13 cellular contexts compared by ENCODE assay signal in the genomic region with DNA sequence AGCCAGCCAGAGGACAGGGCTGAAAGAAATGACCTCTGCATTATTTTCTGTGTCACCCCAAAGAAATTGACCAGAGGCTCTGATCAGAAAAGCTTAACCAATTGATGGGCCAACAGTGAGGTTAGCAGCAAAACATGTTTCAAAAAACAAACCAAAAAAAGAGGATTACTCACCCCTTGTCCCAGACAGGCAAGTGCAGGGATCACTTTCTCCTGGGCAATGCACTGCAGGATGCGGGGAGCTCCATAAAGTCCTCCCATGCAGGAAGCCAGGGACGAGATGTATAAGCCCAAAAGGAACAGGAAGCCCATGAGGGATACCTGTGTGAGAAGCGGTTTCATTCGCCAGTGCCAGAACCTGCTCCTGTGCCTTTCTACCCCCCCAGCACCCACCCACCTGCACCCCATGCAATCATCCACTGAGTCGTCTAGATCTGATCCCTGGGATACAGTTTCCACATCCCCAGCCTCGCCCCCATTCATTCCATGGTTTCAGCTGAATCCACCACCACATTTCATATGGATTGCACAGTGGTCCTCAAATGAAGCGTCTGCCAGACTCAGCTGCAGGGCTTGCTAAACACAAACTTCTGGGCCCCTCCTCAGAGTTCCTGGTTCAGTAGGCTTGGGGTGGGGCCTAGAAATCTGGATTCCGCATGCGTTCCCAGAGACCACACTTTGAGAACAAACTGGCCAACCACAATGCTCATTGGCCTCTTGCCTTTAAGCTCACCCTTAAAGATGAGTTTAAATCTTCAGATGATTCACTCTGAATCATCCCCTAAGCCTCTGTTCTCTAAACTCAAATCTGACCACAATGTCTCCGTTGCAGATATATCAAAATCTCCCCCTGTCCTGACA. TPM values are rescaled to one million over a fixed set of nuclear protein-coding genes. Genes with fewer than 3 reads are reported as not detected.
DNase-seq lines count a peak whose midpoint lies in the region; ATAC-seq, FAIRE-seq and TF ChIP-seq lines count a peak whose summit lies in the region.
"Had no signal": no experiment of that assay in that cellular context is flagged by ENCODE, and none has a peak within 500 bp of the region (broad histone marks: within the 10 kb centered on the region; RNA-seq: fewer than 3 reads in every experiment).

No MANE protein-coding gene starts in this region.

- H3K27me3 ChIP-seq in GM23248 (replicated peaks; ENCODE audit: insufficient read depth) = no peaks in the 10 kb centered on the region
- no peaks in the 10 kb centered on the region for H3K27me3 ChIP-seq in suprapubic skin
- H3K27me3 ChIP-seq: heart left ventricle had no signal

- H3K9ac ChIP-seq in GM23248 = 0 out of 2 replicates have a peak overlapping the region, but pooled peaks have one; percentile 26

- no peak overlapping the region for H3K27ac Mint-ChIP-seq in progenitor cell of endocrine pancreas
- H3K27ac Mint-ChIP-seq in activated naive CD4-positive, alpha-beta T cell treated with anti-CD3 and anti-CD28 coated beads for 36 hours = no peak overlapping the region

- peaks cover 34% of the 10 kb centered on the region for H3F3A ChIP-seq in GM23248 (ENCODE audit: insufficient read depth)

- peaks cover 33% of the 10 kb centered on the region for H3K4me1 ChIP-seq in A549
- H3K4me1 ChIP-seq in GM23248 (ENCODE audit: insufficient read depth) = peaks cover 55% of the 10 kb centered on the region
- H3K4me1 ChIP-seq in suprapubic skin = peaks cover 6% of the 10 kb centered on the region

- no peak overlapping the region for H2AFZ ChIP-seq in GM23248

- no peaks in the 10 kb centered on the region; the same call in 2 of the 3 replicates for H3K9me3 ChIP-seq in A549
- no peaks in the 10 kb centered on the region for H3K9me3 ChIP-seq in GM23248 (ENCODE audit: low read depth)
- no peaks in the 10 kb centered on the region for H3K9me3 ChIP-seq in suprapubic skin

- no peaks in the 10 kb centered on the region for H3K36me3 ChIP-seq in GM23248 (ENCODE audit: low read depth)
- no peaks in the 10 kb centered on the region for H3K36me3 ChIP-seq in suprapubic skin
- H3K36me3 ChIP-seq: heart left ventricle, thoracic aorta had no signal

- TF ChIP-seq EP300 in A549 (IDR thresholded peaks at IDR 0.05) = no peak
- TF ChIP-seq EP300 in suprapubic skin (IDR thresholded peaks at IDR 0.05) = no peak

- no peak overlapping the region for H3K4me3 Mint-ChIP-seq in progenitor cell of endocrine pancreas (ENCODE audit: low read depth)
- H3K4me3 Mint-ChIP-seq in activated naive CD4-positive, alpha-beta T cell treated with anti-CD3 and anti-CD28 coated beads for 36 hours = no peak overlapping the region

- WGBS in A549 (ENCODE audit: missing lambda C conversion rate) = 73% methylated on average over 10 of the region's 10 CpGs
- 45 to 46% methylated on average over 10 of the region's 10 CpGs for WGBS in GM23248 (ENCODE audit: low coverage in 1 of 2, low lambda C conversion rate in 2 of 2, missing lambda C conversion rate in 2 of 2), 2 experiments
- WGBS in suprapubic skin = 89% methylated on average over 10 of the region's 10 CpGs

- H3K36me3 Mint-ChIP-seq in progenitor cell of endocrine pancreas (ENCODE audit: insufficient read depth) = peaks cover under 1% of the 10 kb centered on the region
- no peaks in the 10 kb centered on the region for H3K36me3 Mint-ChIP-seq in activated naive CD4-positive, alpha-beta T cell treated with anti-CD3 and anti-CD28 coated beads for 36 hours (ENCODE audit: low read depth)

- H3K4me2 ChIP-seq in A549 (peak overlapping the region; percentile 58), GM23248 (ENCODE audit: unreplicated experiment) (peak overlapping the region; percentile 50)

- H3K27ac ChIP-seq in A549 (peak overlapping the region; percentile 81 to 89; a peak in 5 of 6 replicates), GM23248 (peak overlapping the region; percentile 74), suprapubic skin (no peak overlapping the region)
- H3K27ac ChIP-seq: heart left ventricle, thoracic aorta had no signal

- CTCF ChIA-PET in A549 (lab: Yijun Ruan, JAX) = interaction anchor here (0.7 to 1.4 kb wide), 3 partner anchors 19 to 40 kb away, joined by 3 to 5 read pairs (median 3); no protein-coding TSS in a partner anchor
- CTCF ChIA-PET in activated naive CD4-positive, alpha-beta T cell treated with anti-CD3 and anti-CD28 coated beads for 36 hours (lab: Charles Lee) = interaction anchor here (0.6 to 1.2 kb wide), 2 partner anchors 9 to 103 kb away, joined by 3 to 4 read pairs; no protein-coding TSS in a partner anchor

- FAIRE-seq in A549 (lab: Jason Lieb, UNC) = no peak
- FAIRE-seq: D721Med, H1 had no signal

- H3K9me2 ChIP-seq in GM23248 (ENCODE audit: insufficient read depth) = no peaks in the 10 kb centered on the region

- H3K4me3 ChIP-seq in A549 (no peak overlapping the region), GM23248 (no peak overlapping the region), fibroblast of pulmonary artery (replicated peaks; ENCODE audit: low read depth, low read length) (peak overlapping the region; percentile 20), suprapubic skin (no peak overlapping the region)
- H3K4me3 ChIP-seq: heart left ventricle, thoracic aorta had no signal

- POLR2A ChIA-PET in A549 (lab: Yijun Ruan, JAX) = interaction anchor here (1.2 kb wide), 1 partner anchor 47 kb away, joined by 6 read pairs; no protein-coding TSS in a partner anchor

- in situ Hi-C loops in GM23248 (cut with MboI) = no loop called here

- TF ChIP-seq POLR2A in A549 (IDR thresholded peaks at IDR 0.05; ENCODE audit: low read length) (no peak), suprapubic skin (IDR thresholded peaks at IDR 0.05) (no peak)

- H3K79me2 ChIP-seq in GM23248 (ENCODE audit: insufficient read depth) = no peaks in the 10 kb centered on the region

- no peaks in the 10 kb centered on the region for H3K27me3 Mint-ChIP-seq in progenitor cell of endocrine pancreas
- H3K27me3 Mint-ChIP-seq in activated naive CD4-positive, alpha-beta T cell treated with anti-CD3 and anti-CD28 coated beads for 36 hours (ENCODE audit: low read depth) = peaks cover 8% of the 10 kb centered on the region

- no peaks in the 10 kb centered on the region for H3K4me1 Mint-ChIP-seq in progenitor cell of endocrine pancreas (ENCODE audit: low read depth)
- H3K4me1 Mint-ChIP-seq in activated naive CD4-positive, alpha-beta T cell treated with anti-CD3 and anti-CD28 coated beads for 36 hours (ENCODE audit: low read depth) = peaks cover 32% of the 10 kb centered on the region

- no peak for TF ChIP-seq CTCF in A549 (IDR thresholded peaks at IDR 0.05)
- TF ChIP-seq CTCF in fibroblast of pulmonary artery (IDR thresholded peaks at IDR 0.05; ENCODE audit: low read length, missing control alignments) = no peak
- no peak for TF ChIP-seq CTCF in progenitor cell of endocrine pancreas (IDR thresholded peaks at IDR 0.05; ENCODE audit: unreplicated experiment)
- no peak for TF ChIP-seq CTCF in suprapubic skin (IDR thresholded peaks at IDR 0.05)

- peak in 1 of 2 experiments; percentile 30 for DNase-seq in A549 (ENCODE audit: low read depth in 1 of 2, low spot score in 1 of 2)
- peak; percentile 94 for DNase-seq in GM23248
- peak; percentile 35 for DNase-seq in T1000 (lab: John Stamatoyannopoulos, UW)
- peak; percentile 83 for DNase-seq in fibroblast of pulmonary artery (ENCODE audit: low read depth)
- DNase-seq in progenitor cell of endocrine pancreas (ENCODE audit: low spot score, unreplicated experiment) = no peak
- no peak for DNase-seq in activated naive CD4-positive, alpha-beta T cell treated with anti-CD3 and anti-CD28 coated beads for 36 hours
- no peak for DNase-seq in suprapubic skin (ENCODE audit: low spot score in 2 of 2)
- DNase-seq: heart left ventricle, NCI-H1105 treated with DMSO at 0.1 percent for 48 hours had no signal

- intact Hi-C loops in activated naive CD4-positive, alpha-beta T cell treated with anti-CD3 and anti-CD28 coated beads for 36 hours (cut with micrococcal nuclease) = loop anchor here (1.0 kb wide), 3 partner anchors 31 to 58 kb away; no protein-coding TSS in a partner anchor

- peaks cover 1% of the 10 kb centered on the region for H3K9me3 Mint-ChIP-seq in progenitor cell of endocrine pancreas (ENCODE audit: low read depth)
- H3K9me3 Mint-ChIP-seq in activated naive CD4-positive, alpha-beta T cell treated with anti-CD3 and anti-CD28 coated beads for 36 hours = peaks cover under 1% of the 10 kb centered on the region

- no peak for TF ChIP-seq RAD21 in A549 (conservative IDR thresholded peaks at IDR 0.05 in 1 of 2, IDR thresholded peaks at IDR 0.05 in 1 of 2)

- ATAC-seq in A549 (peak; percentile 56 to 78; a peak in 5 of 6 replicates), HG02588 (IDR thresholded peaks at IDR 0.05; ENCODE audit: unreplicated experiment) (no peak)
- ATAC-seq: heart left ventricle had no signal

- H4K20me1 ChIP-seq in GM23248 (ENCODE audit: insufficient read depth) = no peaks in the 10 kb centered on the region

TF ChIP-seq in A549, 52 proteins besides CTCF, POLR2A, EP300 and RAD21:
- TF ChIP-seq, protein P1, sequence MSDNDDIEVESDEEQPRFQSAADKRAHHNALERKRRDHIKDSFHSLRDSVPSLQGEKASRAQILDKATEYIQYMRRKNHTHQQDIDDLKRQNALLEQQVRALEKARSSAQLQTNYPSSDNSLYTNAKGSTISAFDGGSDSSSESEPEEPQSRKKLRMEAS (IDR thresholded peaks at IDR 0.05) = no peak
- TF ChIP-seq ZC3H11A (IDR thresholded peaks at IDR 0.05) (no peak), EHMT2 (IDR thresholded peaks at IDR 0.05; ENCODE audit: low read depth) (no peak), JUNB (IDR thresholded peaks at IDR 0.05) (peak; percentile 48; the same call in 1 of the 2 replicates), FOSL2 (IDR thresholded peaks at IDR 0.05) (peak; percentile 67), FOSL2 (CRISPR knock-in tag; IDR thresholded peaks at IDR 0.05) (no peak)
TF ChIP-seq in A549: peak in this region for 2.

RNA-seq across cellular contexts. Expression of a gene that starts 54.4 kb away (rescaled TPM):
- polyA plus RNA-seq in A549 (2011; rRNA removed) (5.4 and 7.9 TPM in 2 replicates), A549 (2017; fragmentation: RNase III; extraction: RNeasy Plus Mini Kit Qiagen cat#74134 plus additional on column Dnase treatment) (5.6 to 6.6 TPM (median 5.9 TPM) in 3 replicates), GM23248 (2016; fragmentation: Nextera tagmentation; extraction: Ambion mirVana) (32.0 and 32.1 TPM in 2 replicates)
- polyA plus RNA-seq in A549 (2012; cell fraction: cytosol; rRNA removed) = 2.7 and 3.8 TPM in 2 replicates
- polyA plus RNA-seq in A549 (2012; cell fraction: nucleus; rRNA removed) = 4.4 and 5.4 TPM in 2 replicates
- 8.3 and 13.1 TPM in 2 replicates for polyA minus RNA-seq in A549 (2011; rRNA and poly(A)+ RNA removed)
- 116 and 137 TPM in 2 replicates for total RNA-seq in GM23248 (2014; rRNA removed; shearing (Covaris generic))
- total RNA-seq in progenitor cell of endocrine pancreas (4.1 and 7.2 TPM in 2 replicates), suprapubic skin (10 to 100 TPM; 13.9 to 30.8 (median 26.5) TPM)
- 1 to 10 TPM; 5.8 TPM for total RNA-seq in activated naive CD4-positive, alpha-beta T cell treated with anti-CD3 and anti-CD28 coated beads for 36 hours

Comparison
In these comparisons a context has a peak if more than half of its experiments do, and no peak if none do; other contexts are left out.
1. DNase-seq: peak in GM23248 (single experiment), T1000 (single experiment) and fibroblast of pulmonary artery (single experiment); none in progenitor cell of endocrine pancreas (single experiment), activated naive CD4-positive, alpha-beta T cell treated with anti-CD3 and anti-CD28 coated beads for 36 hours (single experiment) and suprapubic skin (0 of 2).